Comparison of ENCODE assay signal across 9 cellular contexts in genomic region chr19:38676023-38676877, GRCh38. TPM values are rescaled to one million over a fixed set of nuclear protein-coding genes. Genes with fewer than 3 reads are reported as not detected.
A peak's percentile ranks its signal among the peaks of the same experiment; 100 is the strongest.
DNase-seq lines count a peak whose midpoint lies in the region; ATAC-seq, FAIRE-seq and TF ChIP-seq lines count a peak whose summit lies in the region.
"Had no signal": no experiment of that assay in that cellular context is flagged by ENCODE, and none has a peak within 500 bp of the region (broad histone marks: within the 10 kb centered on the region; RNA-seq: fewer than 3 reads in every experiment).

No MANE protein-coding gene starts in this region.

- TF ChIP-seq CTCF in dorsolateral prefrontal cortex (IDR thresholded peaks at IDR 0.05 in 54 of 56, conservative IDR thresholded peaks at IDR 0.05 in 2 of 56; ENCODE audit: low read depth in 1 of 56, partially characterized antibody in 56 of 56), result no peak

- H3K27ac ChIP-seq in BLaER1, result peak overlapping the region; percentile 39
- peak overlapping the region in 57 of 59 donors; percentile 16 to 85 (median 74) for H3K27ac ChIP-seq in dorsolateral prefrontal cortex

- no peak for ATAC-seq in naive B cell (ENCODE audit: low read depth in 2 of 2)

- H3K9me3 Mint-ChIP-seq in naive B cell, result no peaks in the 10 kb centered on the region

- H4K20me1 ChIP-seq in BLaER1, result peaks cover 71% of the 10 kb centered on the region

- intact Hi-C loops in dorsolateral prefrontal cortex (cut with DNase I), result no loop called here

- peaks cover 85% of the 10 kb centered on the region for H3K4me1 ChIP-seq in BLaER1
- no peaks in the 10 kb centered on the region; the same call in 1 of the 2 replicates for H3K4me1 ChIP-seq in HAP-1

- H3K4me2 ChIP-seq in BLaER1, result peak overlapping the region; percentile 81

- FAIRE-seq in GM12892 (lab: Jason Lieb, UNC), result no peak

- in situ Hi-C loops in HAP-1 (cut with MboI; ENCODE audit: low sequenced_read_pairs), result no loop called here

- H3K27me3 Mint-ChIP-seq in naive B cell, result no peaks in the 10 kb centered on the region

- H3K9me3 ChIP-seq in BLaER1 (no peaks in the 10 kb centered on the region), HAP-1 (no peaks in the 10 kb centered on the region)

- H3K9ac ChIP-seq in BLaER1, result peak overlapping the region; percentile 42; the same call in 1 of the 2 replicates

- H3K36me3 ChIP-seq in BLaER1 (peaks cover 33% of the 10 kb centered on the region), HAP-1 (replicated peaks) (peaks cover 4% of the 10 kb centered on the region)

- H3K4me3 ChIP-seq in BLaER1 (peak overlapping the region; percentile 12; the same call in 1 of the 2 replicates), dorsolateral prefrontal cortex (peak overlapping the region in 2 of 59 donors; percentile 5 to 8), HAP-1 (no peak overlapping the region)

- no peaks in the 10 kb centered on the region for H3K27me3 ChIP-seq in BLaER1
- H3K27me3 ChIP-seq in dorsolateral prefrontal cortex, result no peaks in the 10 kb centered on the region
- no peaks in the 10 kb centered on the region for H3K27me3 ChIP-seq in HAP-1 (ENCODE audit: low read depth)

- H3K4me1 Mint-ChIP-seq in naive B cell, result peaks cover 65 to 80% (median 73%) of the 10 kb centered on the region in 3 donors

- peak overlapping the region in 6 of 8 donors; percentile 51 to 84 (median 68) for H3K4me3 Mint-ChIP-seq in naive B cell

- peak; percentile 98 for DNase-seq in OCI-M1 (lab: John Stamatoyannopoulos, UW)
- no peak for DNase-seq in dorsolateral prefrontal cortex
- no peak for DNase-seq in naive B cell
- no peak for DNase-seq in HAP-1 (ENCODE audit: low spot score in 2 of 2)
- no peak for DNase-seq in GM12892 (ENCODE audit: insufficient read length)
- no peak for DNase-seq in activated naive CD4-positive, alpha-beta T cell treated with Interleukin-2 at 50 U/mL for 16 hours
- no peak for DNase-seq in activated CD8-positive, alpha-beta memory T cell treated with anti-CD3 and anti-CD28 coated beads, Interleukin-2, amount 50 U/mL, for 48 hours
- DNase-seq: NCI-H1694 treated with DMSO at 0.1 percent for 48 hours had no signal

- peak overlapping the region in 5 of 6 donors; percentile 54 to 90 (median 69) for H3K27ac Mint-ChIP-seq in naive B cell

- no peak for TF ChIP-seq POLR2A in GM12892 (IDR thresholded peaks at IDR 0.05; ENCODE audit: low read depth, low read length)

- H3K36me3 Mint-ChIP-seq in naive B cell, result peaks cover under 1 to 7% of the 10 kb centered on the region in 2 donors

RNA-seq across cellular contexts. Expression of gene ACTN4, which starts 28.8 kb away (rescaled TPM):
- total RNA-seq in dorsolateral prefrontal cortex, result 100 to 1,000 TPM; 271 to 539 (median 377) TPM
- polyA plus RNA-seq in naive B cell (ENCODE audit: low read depth in 6 of 6), result 10 to 100 TPM in 4 of 6 donors, 1 to 10 TPM in 2; 6.8 to 15.8 (median 10.6) TPM
- polyA plus RNA-seq in GM12892 (2012; ENCODE audit: missing spikeins), result 113 TPM

RNA-seq across cellular contexts. Expression of gene EIF3K, which starts 57.3 kb away (rescaled TPM):
- total RNA-seq in dorsolateral prefrontal cortex, result 100 to 1,000 TPM; 165 to 292 (median 241) TPM
- 100 to 1,000 TPM; 307 to 347 (median 330) TPM for polyA plus RNA-seq in naive B cell (ENCODE audit: low read depth in 6 of 6)
- 279 TPM for polyA plus RNA-seq in GM12892 (2012; ENCODE audit: missing spikeins)

RNA-seq across cellular contexts. Expression of gene MAP4K1, which starts 58.5 kb away (rescaled TPM):
- total RNA-seq in dorsolateral prefrontal cortex, result 10 to 100 TPM in 10 of 120 experiments, 1 to 10 TPM in 110; 1.2 to 14.7 (median 5.4) TPM
- polyA plus RNA-seq in naive B cell (ENCODE audit: low read depth in 6 of 6), result 100 to 1,000 TPM; 119 to 194 (median 138) TPM
- 105 TPM for polyA plus RNA-seq in GM12892 (2012; ENCODE audit: missing spikeins)
